ENCODE assay signal across 1 cellular context in genomic region chr6:164378330-164378729, GRCh38.
TF ChIP-seq lines count a peak whose summit lies in the region.

No MANE protein-coding gene starts in this region.

TF ChIP-seq in SK-N-SH treated with all-trans-retinoic acid at 6 μM for 48 hours, 23 proteins besides CTCF, POLR2A, EP300 and RAD21 (continued from another document):
- TF ChIP-seq CREB5 (CRISPR knock-in tag; IDR thresholded peaks at IDR 0.05; ENCODE audit: low read depth) (no peak), POU6F1 (CRISPR knock-in tag; IDR thresholded peaks at IDR 0.05; ENCODE audit: borderline replicate concordance, low read depth) (no peak)
